ENCODE assay signal across 32 cellular contexts in the genomic region with DNA sequence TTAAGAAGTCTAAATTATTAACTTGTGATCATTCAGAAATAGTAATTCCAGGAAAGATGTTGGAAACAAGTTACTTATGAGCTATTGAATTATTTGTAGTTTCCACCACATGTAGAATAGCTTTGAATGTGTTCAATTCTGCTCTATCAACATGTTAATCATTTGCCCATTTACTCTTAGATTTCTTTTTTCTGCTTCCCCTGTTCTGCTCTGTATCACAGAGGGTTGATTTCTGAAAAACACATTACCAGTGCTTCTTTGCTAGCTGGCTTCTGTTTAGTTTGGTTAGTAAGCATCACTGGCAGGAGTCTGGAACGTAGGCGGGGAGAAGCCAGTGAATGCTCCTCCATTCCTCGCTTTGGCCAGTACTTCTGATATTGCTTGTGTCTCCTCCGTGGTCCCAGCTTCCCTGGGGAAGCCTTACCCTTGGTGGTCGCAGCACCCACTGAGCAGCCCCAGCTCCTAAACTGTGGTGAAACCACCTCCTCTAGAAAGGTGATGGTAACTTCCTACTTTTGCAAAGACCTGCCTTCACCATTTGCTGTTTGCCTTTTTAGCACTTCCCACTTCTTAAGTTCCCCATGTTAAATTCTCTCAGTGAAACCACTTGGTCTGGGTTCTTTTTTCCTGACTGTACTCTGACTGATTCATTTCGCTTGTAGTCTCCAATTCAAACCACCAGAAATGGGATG. TPM values are rescaled to one million over a fixed set of nuclear protein-coding genes. Genes with fewer than 3 reads are reported as not detected.
DNase-seq lines count a peak whose midpoint lies in the region; ATAC-seq and TF ChIP-seq lines count a peak whose summit lies in the region.
"Had no signal": no experiment of that assay in that cellular context is flagged by ENCODE, and none has a peak within 500 bp of the region (broad histone marks: within the 10 kb centered on the region; RNA-seq: fewer than 3 reads in every experiment).

No MANE protein-coding gene starts in this region.

- H4K20me1 ChIP-seq in smooth muscle cell (ENCODE audit: low read depth) = no peaks in the 10 kb centered on the region

- no peaks in the 10 kb centered on the region for H3F3A ChIP-seq in smooth muscle cell (ENCODE audit: low read depth)

- H3K27me3 Mint-ChIP-seq in CD14-positive monocyte (ENCODE audit: low read depth in 3 of 3) = peaks cover 0 to 1% (median 1%) of the 10 kb centered on the region in 3 donors
- H3K27me3 Mint-ChIP-seq: stimulated activated naive CD8-positive, alpha-beta T cell treated with anti-CD3 and anti-CD28 coated beads, Interleukin-15, Interleukin-2, amounts not matched to agents 100 ng/mL and 50 ng/mL, for 24 hours had no signal

- 91% methylated on average over 6 of the region's 6 CpGs for WGBS in smooth muscle cell (ENCODE audit: low lambda C conversion rate)

- H3K9me3 ChIP-seq in smooth muscle cell (replicated peaks; ENCODE audit: low read depth) = no peaks in the 10 kb centered on the region
- H3K9me3 ChIP-seq: adrenal gland, body of pancreas, testis had no signal

- intact Hi-C loops in CD14-positive monocyte (cut with micrococcal nuclease) = no loop called here

- DNase-seq in Kasumi-1 (lab: John Stamatoyannopoulos, UW) (peak; percentile 42 to 45), SKM-1 (lab: John Stamatoyannopoulos, UW; ENCODE audit: unreplicated experiment) (peak; percentile 50), renal cortical epithelial cell (ENCODE audit: low read depth) (peak; percentile 68), smooth muscle cell (lab: John Stamatoyannopoulos, UW; ENCODE audit: unreplicated experiment) (no peak), CD14-positive monocyte (ENCODE audit: low spot score) (no peak)
- DNase-seq: activated CD4-positive, alpha-beta memory T cell treated with anti-CD3 and anti-CD28 coated beads, Interleukin-2, amount 10 ng/mL, durations not matched to agents 7 days and 5 days; activated CD4-positive, alpha-beta T cell treated with anti-CD3 and anti-CD28 coated beads for 1 hour; activated CD8-positive, alpha-beta memory T cell treated with anti-CD3 and anti-CD28 coated beads, Interleukin-2, amount 50 U/mL, for 48 hours; activated naive CD4-positive, alpha-beta T cell treated with anti-CD3 and anti-CD28 coated beads for 36 hours; adrenal gland; body of pancreas; C1 segment of cervical spinal cord; DMS79; effector memory CD8-positive, alpha-beta T cell; erythroblast; H9; hypothalamus; Karpas-422; left cardiac atrium; NCI-H1092; NCI-H187; Right ventricle myocardium superior; testis had no signal

- no peaks in the 10 kb centered on the region for H3K36me3 ChIP-seq in smooth muscle cell (ENCODE audit: low read depth)
- H3K36me3 ChIP-seq: adrenal gland had no signal

- no peak overlapping the region for H2AFZ ChIP-seq in smooth muscle cell (ENCODE audit: low read depth)
- H2AFZ ChIP-seq: parathyroid adenoma had no signal

- no peak overlapping the region for H3K4me3 ChIP-seq in smooth muscle cell
- H3K4me3 ChIP-seq: adrenal gland, body of pancreas, skin epidermis, testis had no signal

- H3K4me3 Mint-ChIP-seq in CD14-positive monocyte = no peak overlapping the region
- H3K4me3 Mint-ChIP-seq: activated CD4-positive, alpha-beta memory T cell treated with anti-CD3 and anti-CD28 coated beads, Interleukin-2, amount 10 ng/mL, durations not matched to agents 7 days and 5 days; activated naive CD4-positive, alpha-beta T cell treated with anti-CD3 and anti-CD28 coated beads for 36 hours; activated T-helper 1 cell treated with anti-CD3 and anti-CD28 coated beads, Interleukin-12 subunit alpha, Interleukin-12 subunit beta, Interleukin-2, Interleukin-4 antibody, amounts not matched to agents 30 ng/mL and 10 ng/mL and 1 ng/mL, durations not matched to agents 14 hours and 24 hours and 36 hours; central memory CD8-positive, alpha-beta T cell; effector memory CD8-positive, alpha-beta T cell; H9; stimulated activated naive CD8-positive, alpha-beta T cell treated with anti-CD3 and anti-CD28 coated beads, Interleukin-15, Interleukin-2, amounts not matched to agents 100 ng/mL and 50 ng/mL, for 24 hours; T-helper 2 cell treated with Interferon-gamma antibody and Interleukin-4, amounts not matched to agents 5 μg/mL and 100 μg/mL, for 36 hours had no signal

- no peaks in the 10 kb centered on the region for H3K27me3 ChIP-seq in smooth muscle cell (ENCODE audit: low read depth)
- H3K27me3 ChIP-seq: adrenal gland, body of pancreas, testis had no signal

- H3K27ac ChIP-seq in smooth muscle cell (ENCODE audit: low read depth) = no peak overlapping the region
- H3K27ac ChIP-seq: adrenal gland, body of pancreas, parathyroid adenoma, skin epidermis, testis had no signal

- H3K4me1 ChIP-seq in smooth muscle cell (ENCODE audit: low read depth) = no peaks in the 10 kb centered on the region
- H3K4me1 ChIP-seq: adrenal gland, body of pancreas had no signal

- ATAC-seq in GM18861 (IDR thresholded peaks at IDR 0.05; ENCODE audit: unreplicated experiment) = peak; percentile 48
- no peak for ATAC-seq in HG02588 (IDR thresholded peaks at IDR 0.05; ENCODE audit: unreplicated experiment)
- ATAC-seq: body of pancreas; effector memory CD8-positive, alpha-beta T cell; left cardiac atrium; SK-N-SH treated with all-trans-retinoic acid at 6 μM for 48 hours had no signal

- H3K4me1 Mint-ChIP-seq in CD14-positive monocyte = peaks cover 8% of the 10 kb centered on the region
- H3K4me1 Mint-ChIP-seq: central memory CD8-positive, alpha-beta T cell had no signal

- no peak overlapping the region for H3K4me2 ChIP-seq in smooth muscle cell

- H3K27ac Mint-ChIP-seq in CD14-positive monocyte = no peak overlapping the region
- H3K27ac Mint-ChIP-seq: activated CD4-positive, alpha-beta memory T cell treated with anti-CD3 and anti-CD28 coated beads, Interleukin-2, amount 10 ng/mL, durations not matched to agents 7 days and 5 days; activated naive CD4-positive, alpha-beta T cell treated with anti-CD3 and anti-CD28 coated beads for 36 hours; activated T-helper 1 cell treated with anti-CD3 and anti-CD28 coated beads, Interleukin-12 subunit alpha, Interleukin-12 subunit beta, Interleukin-2, Interleukin-4 antibody, amounts not matched to agents 30 ng/mL and 10 ng/mL and 1 ng/mL, durations not matched to agents 14 hours and 24 hours and 36 hours; effector memory CD8-positive, alpha-beta T cell; H9; stimulated activated naive CD8-positive, alpha-beta T cell treated with anti-CD3 and anti-CD28 coated beads, Interleukin-15, Interleukin-2, amounts not matched to agents 100 ng/mL and 50 ng/mL, for 24 hours; T-helper 2 cell treated with Interferon-gamma antibody and Interleukin-4, amounts not matched to agents 5 μg/mL and 100 μg/mL, for 36 hours had no signal

- H3K36me3 Mint-ChIP-seq in CD14-positive monocyte = no peaks in the 10 kb centered on the region

- TF ChIP-seq CTCF in smooth muscle cell (IDR thresholded peaks at IDR 0.05; ENCODE audit: borderline replicate concordance, insufficient read depth, poor library complexity, severe bottlenecking) (no peak), CD14-positive monocyte (IDR thresholded peaks at IDR 0.05) (no peak)

- no peaks in the 10 kb centered on the region for H3K79me2 ChIP-seq in smooth muscle cell (ENCODE audit: low read depth)
- H3K79me2 ChIP-seq: parathyroid adenoma had no signal

- H3K9me3 Mint-ChIP-seq in CD14-positive monocyte = peaks cover 0 to 2% (median 0%) of the 10 kb centered on the region in 7 donors
- H3K9me3 Mint-ChIP-seq: activated CD4-positive, alpha-beta memory T cell treated with anti-CD3 and anti-CD28 coated beads, Interleukin-2, amount 10 ng/mL, durations not matched to agents 7 days and 5 days; activated naive CD4-positive, alpha-beta T cell treated with anti-CD3 and anti-CD28 coated beads for 36 hours; activated T-helper 1 cell treated with anti-CD3 and anti-CD28 coated beads, Interleukin-12 subunit alpha, Interleukin-12 subunit beta, Interleukin-2, Interleukin-4 antibody, amounts not matched to agents 30 ng/mL and 10 ng/mL and 1 ng/mL, durations not matched to agents 14 hours and 24 hours and 36 hours; central memory CD8-positive, alpha-beta T cell; effector memory CD8-positive, alpha-beta T cell; H9; stimulated activated naive CD8-positive, alpha-beta T cell treated with anti-CD3 and anti-CD28 coated beads, Interleukin-15, Interleukin-2, amounts not matched to agents 100 ng/mL and 50 ng/mL, for 24 hours; T-helper 2 cell treated with Interferon-gamma antibody and Interleukin-4, amounts not matched to agents 5 μg/mL and 100 μg/mL, for 36 hours had no signal

- no peak overlapping the region for H3K9ac ChIP-seq in smooth muscle cell (ENCODE audit: low read depth)
- H3K9ac ChIP-seq: parathyroid adenoma had no signal

RNA-seq across cellular contexts. Expression of a gene that starts 40.3 kb away (rescaled TPM):
- total RNA-seq in renal cortical epithelial cell (86.4 and 112 TPM in 2 replicates), smooth muscle cell (22.0 and 33.4 TPM in 2 replicates)
- polyA plus RNA-seq in smooth muscle cell (8.1 and 9.0 TPM in 2 replicates), CD14-positive monocyte (10 to 100 TPM; 19.7 to 29.0 TPM)

Comparison
In these comparisons a context has a peak if more than half of its experiments do, and no peak if none do; other contexts are left out.
1. DNase-seq: peak in Kasumi-1 (2 of 2), SKM-1 (single experiment) and renal cortical epithelial cell (single experiment); none in smooth muscle cell (single experiment) and CD14-positive monocyte (single experiment).